Comparison of ENCODE assay signal across 21 cellular contexts in genomic region chr21:39634507-39634906, GRCh38. TPM values are rescaled to one million over a fixed set of nuclear protein-coding genes. Genes with fewer than 3 reads are reported as not detected.
"Had no signal": no experiment of that assay in that cellular context is flagged by ENCODE, and none has a peak within 500 bp of the region (broad histone marks: within the 10 kb centered on the region; RNA-seq: fewer than 3 reads in every experiment).

No MANE protein-coding gene starts in this region.

- ATAC-seq: activated CD8-positive, alpha-beta memory T cell treated with anti-CD3 and anti-CD28 coated beads, Interleukin-2, amount 10 ng/mL, durations not matched to agents 7 days and 5 days; activated naive CD4-positive, alpha-beta T cell treated with anti-CD3 and anti-CD28 coated beads, Interleukin-2, amount 50 U/mL, for 72 hours; body of pancreas; gastrocnemius medialis; heart left ventricle; left colon; lower lobe of right lung; stimulated activated naive B cell treated with anti-CD40 and anti-IgM and Interleukin-4, amounts not matched to agents 10 μg/mL and 1 μg/mL and 100 μg/mL, for 72 hours had no signal

- DNase-seq: activated CD4-positive, alpha-beta T cell treated with anti-CD3 and anti-CD28 coated beads for 1 hour; activated CD4-positive, alpha-beta T cell treated with anti-CD3 and anti-CD28 coated beads, Interleukin-2, amount 50 U/mL, for 48 hours; activated CD8-positive, alpha-beta memory T cell treated with anti-CD3 and anti-CD28 coated beads, Interleukin-2, amount 10 ng/mL, durations not matched to agents 7 days and 5 days; activated T-cell treated with anti-CD3 and anti-CD28 coated beads, Interleukin-2, amount 50 U/mL, for 1 hour; body of pancreas; central memory CD4-positive, alpha-beta T cell; cortex of kidney; effector memory CD4-positive, alpha-beta T cell; gastrocnemius medialis; heart left ventricle; left colon; lower lobe of right lung; midbrain; ovary; stimulated activated CD4-positive, alpha-beta T cell treated with anti-CD3 and anti-CD28 coated beads, Interleukin-15, amount 100 ng/mL, for 24 hours; stimulated activated CD4-positive, alpha-beta T cell treated with anti-CD3 and anti-CD28 coated beads, Interleukin-4, amount 100 ng/mL, for 1 hour; stimulated activated naive B cell treated with anti-CD40 and anti-IgM and Interleukin-4, amounts not matched to agents 10 μg/mL and 1 μg/mL and 100 μg/mL, for 72 hours; tibial artery; uterus had no signal

- H3K36me3 ChIP-seq: gastrocnemius medialis, heart left ventricle, lower lobe of right lung, ovary, tibial artery, uterus had no signal

- H3K4me1 Mint-ChIP-seq: activated CD8-positive, alpha-beta memory T cell treated with anti-CD3 and anti-CD28 coated beads, Interleukin-2, amount 10 ng/mL, durations not matched to agents 7 days and 5 days; stimulated activated naive B cell treated with anti-CD40 and anti-IgM and Interleukin-4, amounts not matched to agents 10 μg/mL and 1 μg/mL and 100 μg/mL, for 72 hours had no signal

- H3K27me3 Mint-ChIP-seq: activated CD8-positive, alpha-beta memory T cell treated with anti-CD3 and anti-CD28 coated beads, Interleukin-2, amount 10 ng/mL, durations not matched to agents 7 days and 5 days had no signal

- H3K27me3 ChIP-seq: body of pancreas, ovary, uterus had no signal

- H3K4me3 ChIP-seq: body of pancreas, gastrocnemius medialis, heart left ventricle, lower lobe of right lung, ovary, tibial artery, uterus had no signal

- H3K36me3 Mint-ChIP-seq: activated CD8-positive, alpha-beta memory T cell treated with anti-CD3 and anti-CD28 coated beads, Interleukin-2, amount 10 ng/mL, durations not matched to agents 7 days and 5 days; activated naive CD4-positive, alpha-beta T cell treated with anti-CD3 and anti-CD28 coated beads, Interleukin-2, amount 50 U/mL, for 72 hours; stimulated activated naive B cell treated with anti-CD40 and anti-IgM and Interleukin-4, amounts not matched to agents 10 μg/mL and 1 μg/mL and 100 μg/mL, for 72 hours had no signal

- H3K27ac Mint-ChIP-seq: activated CD8-positive, alpha-beta memory T cell treated with anti-CD3 and anti-CD28 coated beads, Interleukin-2, amount 10 ng/mL, durations not matched to agents 7 days and 5 days; activated naive CD4-positive, alpha-beta T cell treated with anti-CD3 and anti-CD28 coated beads, Interleukin-2, amount 50 U/mL, for 72 hours; stimulated activated naive B cell treated with anti-CD40 and anti-IgM and Interleukin-4, amounts not matched to agents 10 μg/mL and 1 μg/mL and 100 μg/mL, for 72 hours had no signal

- H3K27ac ChIP-seq: body of pancreas, gastrocnemius medialis, heart left ventricle, lower lobe of right lung, ovary, tibial artery, uterus had no signal

- H3K9me3 ChIP-seq: body of pancreas, gastrocnemius medialis, heart left ventricle, lower lobe of right lung, ovary, tibial artery, uterus had no signal

- H3K4me1 ChIP-seq: gastrocnemius medialis, heart left ventricle, lower lobe of right lung, tibial artery, uterus had no signal

- H3K9me3 Mint-ChIP-seq: activated naive CD4-positive, alpha-beta T cell treated with anti-CD3 and anti-CD28 coated beads, Interleukin-2, amount 50 U/mL, for 72 hours; neural crest cell had no signal

- H3K4me3 Mint-ChIP-seq: activated CD8-positive, alpha-beta memory T cell treated with anti-CD3 and anti-CD28 coated beads, Interleukin-2, amount 10 ng/mL, durations not matched to agents 7 days and 5 days; neural crest cell; stimulated activated naive B cell treated with anti-CD40 and anti-IgM and Interleukin-4, amounts not matched to agents 10 μg/mL and 1 μg/mL and 100 μg/mL, for 72 hours had no signal

RNA-seq across cellular contexts. Expression of gene B3GALT5, which starts 21.8 kb away (rescaled TPM):
- total RNA-seq: activated CD8-positive, alpha-beta memory T cell treated with anti-CD3 and anti-CD28 coated beads, Interleukin-2, amount 10 ng/mL, durations not matched to agents 7 days and 5 days had no signal
